In genomic region chrX:18888281-18888680, GRCh38 we compare ENCODE assay signal across 1 cellular context.
TF ChIP-seq lines count a peak whose summit lies in the region.

No MANE protein-coding gene starts in this region.

TF ChIP-seq in IMR-90, 13 proteins besides CTCF, POLR2A, EP300 and RAD21 (continued from another document):
- no peak for TF ChIP-seq USF2 (IDR thresholded peaks at IDR 0.05; ENCODE audit: low read depth, low read length)
- TF ChIP-seq MAFK (IDR thresholded peaks at IDR 0.05; ENCODE audit: low read depth, low read length), result no peak
- no peak for TF ChIP-seq RCOR1 (IDR thresholded peaks at IDR 0.05; ENCODE audit: insufficient replicate concordance, low read length)
- no peak for TF ChIP-seq MXI1 (IDR thresholded peaks at IDR 0.05; ENCODE audit: borderline replicate concordance, low read depth, low read length)
